Comparison of ENCODE assay signal across 21 cellular contexts in the genomic region with DNA sequence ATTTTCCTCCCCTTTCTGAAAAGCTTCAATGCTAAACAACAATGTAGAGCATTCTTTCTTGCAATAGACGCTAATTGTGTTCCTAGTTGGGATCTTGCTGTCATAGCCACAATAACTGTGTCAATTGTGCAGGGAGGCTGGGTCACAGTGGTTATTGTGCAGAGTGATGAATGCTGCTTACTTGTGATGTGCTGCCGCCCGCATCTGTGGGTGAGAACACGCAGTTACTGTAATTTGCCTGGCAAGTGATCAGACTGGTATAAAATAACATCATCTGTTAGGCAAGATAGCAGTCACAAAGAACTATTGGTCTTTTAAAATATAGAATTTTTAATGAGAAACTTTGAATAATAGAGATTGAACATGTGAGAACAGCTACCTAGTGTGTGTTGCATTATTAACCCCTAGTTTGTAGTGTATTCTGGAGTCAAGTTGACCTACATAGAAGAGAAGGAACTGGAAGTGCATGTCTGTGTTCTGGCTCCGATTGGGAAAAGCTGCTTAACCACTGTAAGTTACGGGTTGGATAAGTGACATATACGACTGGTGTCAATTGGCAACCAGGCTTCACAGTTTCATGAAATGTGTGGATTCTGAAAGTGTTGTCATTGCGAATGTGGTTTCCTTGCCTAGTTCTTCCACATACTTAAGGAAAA. TPM values are rescaled to one million over a fixed set of nuclear protein-coding genes. Genes with fewer than 3 reads are reported as not detected.
DNase-seq lines count a peak whose midpoint lies in the region; ATAC-seq and TF ChIP-seq lines count a peak whose summit lies in the region.
"Had no signal": no experiment of that assay in that cellular context is flagged by ENCODE, and none has a peak within 500 bp of the region (broad histone marks: within the 10 kb centered on the region; RNA-seq: fewer than 3 reads in every experiment).

No MANE protein-coding gene starts in this region.

- H3K9me3 Mint-ChIP-seq in brain (no peaks in the 10 kb centered on the region), immature natural killer cell (no peaks in the 10 kb centered on the region)
- H3K9me3 Mint-ChIP-seq: activated CD4-positive, alpha-beta memory T cell treated with anti-CD3 and anti-CD28 coated beads, Interleukin-2, amount 10 ng/mL, durations not matched to agents 7 days and 5 days; activated naive CD4-positive, alpha-beta T cell treated with anti-CD3 and anti-CD28 coated beads for 36 hours; mesothelial cell of epicardium had no signal

- H3K27me3 Mint-ChIP-seq in brain, result peaks cover 4% of the 10 kb centered on the region
- H3K27me3 Mint-ChIP-seq in immature natural killer cell (ENCODE audit: low read depth in 3 of 3), result no peaks in the 10 kb centered on the region
- H3K27me3 Mint-ChIP-seq: activated CD4-positive, alpha-beta memory T cell treated with anti-CD3 and anti-CD28 coated beads, Interleukin-2, amount 10 ng/mL, durations not matched to agents 7 days and 5 days had no signal

- POLR2A ChIA-PET in HEK293 (lab: Yijun Ruan, JAX) (no interaction called here), RWPE1 (lab: Yijun Ruan, JAX; ENCODE audit: low non-redundant PET) (no interaction called here)

- CTCF ChIA-PET in HEK293 (lab: Yijun Ruan, JAX) (interaction anchor here (0.6 to 1.8 kb wide), 3 partner anchors 148 to 203 kb away, joined by 3 to 4 read pairs (median 3); no protein-coding TSS in a partner anchor), RWPE1 (lab: Yijun Ruan, JAX) (interaction anchor here (0.6 to 0.7 kb wide), 4 partner anchors 44 to 380 kb away, joined by 3 to 4 read pairs (median 3); no protein-coding TSS in a partner anchor)

- H3K4me1 Mint-ChIP-seq in brain (peaks cover 16% of the 10 kb centered on the region), immature natural killer cell (peaks cover 4 to 19% of the 10 kb centered on the region in 2 donors)
- H3K4me1 Mint-ChIP-seq: mesothelial cell of epicardium had no signal

- no peaks in the 10 kb centered on the region for H3K4me1 ChIP-seq in HEK293 (ENCODE audit: control insufficient read depth, insufficient read depth, low read length)
- H3K4me1 ChIP-seq: colonic mucosa, SJSA1 had no signal

- ATAC-seq in Right ventricle myocardium superior (ENCODE audit: poor library complexity), result no peak
- ATAC-seq: PC-3 had no signal

- intact Hi-C loops in Right ventricle myocardium superior (cut with DNase I), result no loop called here

- DNase-seq in immature natural killer cell (peak in 2 of 3 donors; percentile 14 to 55), retina (peak; percentile 66), RWPE1 (ENCODE audit: low spot score) (no peak), Right ventricle myocardium superior (no peak)
- DNase-seq in central memory CD4-positive, alpha-beta T cell, result no peak
- DNase-seq: activated CD4-positive, alpha-beta memory T cell treated with anti-CD3 and anti-CD28 coated beads, Interleukin-2, amount 10 ng/mL, durations not matched to agents 7 days and 5 days; activated naive CD4-positive, alpha-beta T cell treated with anti-CD3 and anti-CD28 coated beads for 36 hours; activated T-cell treated with anti-CD3 and anti-CD28 coated beads, Interleukin-2, amount 50 U/mL, for 1 hour; colonic mucosa; GM23248; Kasumi-1; NCI-H1105; NCI-H774; PC-3 had no signal

- H3K36me3 ChIP-seq in HEK293 (ENCODE audit: control insufficient read depth in 2 of 2, insufficient read depth in 1 of 2, low read length in 2 of 2), result peaks cover 0 to 24% of the 10 kb centered on the region in 2 experiments; a peak in 1 of 3 replicates
- H3K36me3 ChIP-seq: colonic mucosa, right atrium auricular region, SJSA1 had no signal

- H3K4me3 Mint-ChIP-seq in brain (peak overlapping the region in 4 of 5 experiments; percentile 64 to 79 (median 73)), immature natural killer cell (peak overlapping the region in 3 of 5 donors; percentile 10 to 25 (median 18))
- H3K4me3 Mint-ChIP-seq: activated CD4-positive, alpha-beta memory T cell treated with anti-CD3 and anti-CD28 coated beads, Interleukin-2, amount 10 ng/mL, durations not matched to agents 7 days and 5 days; activated naive CD4-positive, alpha-beta T cell treated with anti-CD3 and anti-CD28 coated beads for 36 hours; mesothelial cell of epicardium had no signal

- peaks cover 34% of the 10 kb centered on the region for H3K36me3 Mint-ChIP-seq in brain
- H3K36me3 Mint-ChIP-seq in immature natural killer cell, result peaks cover 0 to 24% (median 4%) of the 10 kb centered on the region in 3 donors

- H3K4me3 ChIP-seq in HEK293 (ENCODE audit: low read depth, low read length), result no peak overlapping the region
- H3K4me3 ChIP-seq: ascending aorta, colonic mucosa, GM23248, right atrium auricular region, SJSA1, tibial nerve had no signal

- peak overlapping the region; percentile 37 to 91 (median 60) for H3K27ac Mint-ChIP-seq in brain
- H3K27ac Mint-ChIP-seq in immature natural killer cell, result peak overlapping the region in 3 of 6 donors; percentile 9 to 43 (median 13)
- H3K27ac Mint-ChIP-seq: activated CD4-positive, alpha-beta memory T cell treated with anti-CD3 and anti-CD28 coated beads, Interleukin-2, amount 10 ng/mL, durations not matched to agents 7 days and 5 days; activated naive CD4-positive, alpha-beta T cell treated with anti-CD3 and anti-CD28 coated beads for 36 hours; mesothelial cell of epicardium had no signal

- no peak overlapping the region for H3K27ac ChIP-seq in HEK293 (ENCODE audit: extremely low read depth, low read depth, low read length)
- no peak overlapping the region for H3K27ac ChIP-seq in RWPE1
- H3K27ac ChIP-seq: ascending aorta, colonic mucosa, GM23248, right atrium auricular region, SJSA1 had no signal

- TF ChIP-seq CTCF in HEK293 (tag by site-specific recombination; IDR thresholded peaks at IDR 0.05) (no peak), brain (conservative IDR thresholded peaks at IDR 0.05) (no peak), RWPE1 (conservative IDR thresholded peaks at IDR 0.05; ENCODE audit: low read depth) (no peak)

- no peaks in the 10 kb centered on the region for H3K9me3 ChIP-seq in HEK293 (ENCODE audit: control insufficient read depth, insufficient read depth, low read depth, low read length)
- H3K9me3 ChIP-seq: ascending aorta, colonic mucosa, right atrium auricular region, SJSA1, tibial nerve had no signal

TF ChIP-seq in HEK293, 187 proteins besides CTCF, POLR2A, EP300 and RAD21:
- TF ChIP-seq ZNF561 (tag by site-specific recombination; IDR thresholded peaks at IDR 0.05; ENCODE audit: borderline replicate concordance), result no peak
- TF ChIP-seq ZNF792 (tag by site-specific recombination; IDR thresholded peaks at IDR 0.05), result no peak
- TF ChIP-seq, protein P1, sequence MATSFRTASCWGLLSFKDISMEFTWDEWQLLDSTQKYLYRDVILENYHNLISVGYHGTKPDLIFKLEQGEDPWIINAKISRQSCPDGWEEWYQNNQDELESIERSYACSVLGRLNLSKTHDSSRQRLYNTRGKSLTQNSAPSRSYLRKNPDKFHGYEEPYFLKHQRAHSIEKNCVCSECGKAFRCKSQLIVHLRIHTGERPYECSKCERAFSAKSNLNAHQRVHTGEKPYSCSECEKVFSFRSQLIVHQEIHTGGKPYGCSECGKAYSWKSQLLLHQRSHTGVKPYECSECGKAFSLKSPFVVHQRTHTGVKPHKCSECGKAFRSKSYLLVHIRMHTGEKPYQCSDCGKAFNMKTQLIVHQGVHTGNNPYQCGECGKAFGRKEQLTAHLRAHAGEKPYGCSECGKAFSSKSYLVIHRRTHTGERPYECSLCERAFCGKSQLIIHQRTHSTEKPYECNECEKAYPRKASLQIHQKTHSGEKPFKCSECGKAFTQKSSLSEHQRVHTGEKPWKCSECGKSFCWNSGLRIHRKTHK (tag by site-specific recombination; IDR thresholded peaks at IDR 0.05), result no peak
- TF ChIP-seq ZNF830 (tag by site-specific recombination; IDR thresholded peaks at IDR 0.05; ENCODE audit: low read depth), result no peak
- peak; percentile 5; the same call in 1 of the 2 replicates for TF ChIP-seq EGR2 (tag by site-specific recombination; IDR thresholded peaks at IDR 0.05; ENCODE audit: low read depth)

RNA-seq across cellular contexts. Expression of a gene that starts 43.6 kb away (rescaled TPM):
- polyA plus RNA-seq in brain (ENCODE audit: insufficient read depth, low read depth, low replicate concordance), result 91.4 TPM
- 10 to 100 TPM; 11.8 to 23.8 (median 19.7) TPM for polyA plus RNA-seq in immature natural killer cell
- total RNA-seq in Right ventricle myocardium superior, result 6.0 TPM
- total RNA-seq: GM23248, SJSA1 had no signal
- polyA plus RNA-seq: GM23248 had no signal

Comparison
In these comparisons a context has a peak if more than half of its experiments do, and no peak if none do; other contexts are left out.
1. DNase-seq: peak in immature natural killer cell (2 of 3) and retina (single experiment); none in RWPE1 (single experiment), central memory CD4-positive, alpha-beta T cell (single experiment) and Right ventricle myocardium superior (single experiment).